14 cellular contexts compared by ENCODE assay signal in the genomic region with DNA sequence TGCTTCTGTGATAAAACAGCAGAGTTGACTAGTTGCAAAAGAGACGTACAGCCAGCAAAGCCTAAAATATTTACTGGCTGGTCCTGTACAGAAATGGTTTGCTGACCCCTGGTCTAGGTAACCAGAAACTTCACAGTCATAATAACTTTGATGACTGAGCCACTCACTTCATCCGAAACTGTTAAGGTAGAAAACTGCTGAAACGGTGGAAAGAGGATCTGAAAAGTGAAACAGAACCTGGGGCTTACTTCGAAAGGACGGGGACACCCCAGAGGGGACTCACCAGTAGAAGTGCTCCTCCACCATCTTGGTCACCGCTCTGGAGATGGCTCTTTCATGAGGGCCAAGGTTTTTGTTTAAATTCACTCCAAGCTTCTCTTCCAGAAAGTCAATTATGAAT. TPM values are rescaled to one million over a fixed set of nuclear protein-coding genes. Genes with fewer than 3 reads are reported as not detected.
DNase-seq lines count a peak whose midpoint lies in the region; ATAC-seq lines count a peak whose summit lies in the region.
"Had no signal": no experiment of that assay in that cellular context is flagged by ENCODE, and none has a peak within 500 bp of the region (broad histone marks: within the 10 kb centered on the region; RNA-seq: fewer than 3 reads in every experiment).

No MANE protein-coding gene starts in this region.

- H3K27me3 Mint-ChIP-seq in activated naive CD4-positive, alpha-beta T cell treated with anti-CD3 and anti-CD28 coated beads for 36 hours (ENCODE audit: low read depth), result peaks cover 8% of the 10 kb centered on the region

- peaks cover 4% of the 10 kb centered on the region for H3K4me1 Mint-ChIP-seq in activated naive CD4-positive, alpha-beta T cell treated with anti-CD3 and anti-CD28 coated beads for 36 hours (ENCODE audit: low read depth)
- H3K4me1 Mint-ChIP-seq: nephron had no signal

- H3K9me3 Mint-ChIP-seq in activated naive CD4-positive, alpha-beta T cell treated with anti-CD3 and anti-CD28 coated beads for 36 hours, result no peaks in the 10 kb centered on the region
- H3K9me3 Mint-ChIP-seq: CD4-positive, CD25-positive, alpha-beta regulatory T cell; nephron had no signal

- intact Hi-C loops in activated naive CD4-positive, alpha-beta T cell treated with anti-CD3 and anti-CD28 coated beads for 36 hours (cut with micrococcal nuclease), result loop anchor here (5.0 to 10.0 kb wide), 2 partner anchors 279 to 1552 kb away; a partner anchor contains a TSS

- H3K36me3 Mint-ChIP-seq in activated naive CD4-positive, alpha-beta T cell treated with anti-CD3 and anti-CD28 coated beads for 36 hours (ENCODE audit: low read depth), result no peaks in the 10 kb centered on the region
- H3K36me3 Mint-ChIP-seq: CD4-positive, CD25-positive, alpha-beta regulatory T cell had no signal

- H3K27ac Mint-ChIP-seq in activated naive CD4-positive, alpha-beta T cell treated with anti-CD3 and anti-CD28 coated beads for 36 hours, result no peak overlapping the region
- H3K27ac Mint-ChIP-seq: CD4-positive, CD25-positive, alpha-beta regulatory T cell; nephron had no signal

- CTCF ChIA-PET in activated naive CD4-positive, alpha-beta T cell treated with anti-CD3 and anti-CD28 coated beads for 36 hours (lab: Charles Lee), result no interaction called here

- DNase-seq in RPMI8226, result peak; percentile 65
- no peak for DNase-seq in stimulated activated CD4-positive, alpha-beta T cell treated with anti-CD3 and anti-CD28 coated beads, Interleukin-4, amount 100 ng/mL, for 1 hour
- DNase-seq in amygdala (lab: John Stamatoyannopoulos, UW), result no peak
- no peak for DNase-seq in cerebellum (ENCODE audit: low spot score)
- no peak for DNase-seq in activated naive CD4-positive, alpha-beta T cell treated with anti-CD3 and anti-CD28 coated beads for 36 hours
- DNase-seq: activated T-cell treated with anti-CD3 and anti-CD28 coated beads, Interleukin-2, amount 50 U/mL, for 48 hours; CD4-positive, CD25-positive, alpha-beta regulatory T cell; central memory CD4-positive, alpha-beta T cell; NCI-H2081; stimulated activated CD4-positive, alpha-beta T cell treated with anti-CD3 and anti-CD28 coated beads, Interleukin-12 subunit alpha, Interleukin-12 subunit beta, amount 100 ng/mL, for 4 hours had no signal

- H3K4me3 Mint-ChIP-seq in activated naive CD4-positive, alpha-beta T cell treated with anti-CD3 and anti-CD28 coated beads for 36 hours, result no peak overlapping the region
- H3K4me3 Mint-ChIP-seq: CD4-positive, CD25-positive, alpha-beta regulatory T cell; nephron had no signal

- ATAC-seq in GM18868 (IDR thresholded peaks at IDR 0.05; ENCODE audit: unreplicated experiment), result peak; percentile 86
- peak; percentile 93 for ATAC-seq in GM21526 (IDR thresholded peaks at IDR 0.05; ENCODE audit: low FRiP score, unreplicated experiment)
- peak; percentile 95 for ATAC-seq in HG03064 (IDR thresholded peaks at IDR 0.05; ENCODE audit: low read depth, unreplicated experiment)

RNA-seq across cellular contexts. Expression of a gene that starts 16.4 kb away (rescaled TPM):
- 36.3 TPM for total RNA-seq in cerebellum
- total RNA-seq in activated naive CD4-positive, alpha-beta T cell treated with anti-CD3 and anti-CD28 coated beads for 36 hours, result not detected
- total RNA-seq: CD4-positive, CD25-positive, alpha-beta regulatory T cell had no signal

Comparison
In these comparisons a context has a peak if more than half of its experiments do, and no peak if none do; other contexts are left out.
1. RNA of a gene that starts 16.4 kb away (total RNA-seq): 36.3 TPM in cerebellum (single experiment); not detected in activated naive CD4-positive, alpha-beta T cell treated with anti-CD3 and anti-CD28 coated beads for 36 hours; every median in the first group is over 10 times any median in the second.
2. Peak in every context shown above with its lines, with median percentiles within 50 percentile points of each other: ATAC-seq.